18 cellular contexts compared by ENCODE assay signal in the genomic region with DNA sequence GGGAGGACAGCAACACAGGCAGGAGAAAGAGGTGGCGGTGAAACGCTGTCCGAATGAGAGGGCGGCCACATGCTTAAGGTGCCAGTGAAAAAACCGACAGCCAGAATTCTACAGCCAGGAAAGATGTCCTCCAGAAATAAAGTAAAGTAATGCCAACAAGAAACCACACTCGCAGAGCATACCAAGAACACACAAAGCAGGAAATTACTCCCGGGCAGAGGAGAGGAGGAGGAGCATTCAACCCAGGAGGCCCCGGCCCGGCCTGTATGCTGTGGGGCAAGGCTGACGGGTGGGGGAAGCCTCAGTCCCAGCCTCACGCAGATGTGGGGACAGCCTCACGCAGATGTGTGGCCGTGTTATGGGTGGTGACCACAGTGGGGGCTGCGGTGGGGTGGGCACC. TPM values are rescaled to one million over a fixed set of nuclear protein-coding genes. Genes with fewer than 3 reads are reported as not detected.
DNase-seq lines count a peak whose midpoint lies in the region; ATAC-seq and TF ChIP-seq lines count a peak whose summit lies in the region.
"Had no signal": no experiment of that assay in that cellular context is flagged by ENCODE, and none has a peak within 500 bp of the region (broad histone marks: within the 10 kb centered on the region; RNA-seq: fewer than 3 reads in every experiment).

No MANE protein-coding gene starts in this region.

- no peak overlapping the region for H3K4ac ChIP-seq in IMR-90 (ENCODE audit: low read depth, low read length)

- H4K20me1 ChIP-seq in IMR-90 (ENCODE audit: insufficient read depth, low read length), result no peaks in the 10 kb centered on the region

- POLR2A ChIA-PET in AG04449 (lab: Yijun Ruan, JAX), result no interaction called here
- POLR2A ChIA-PET in IMR-90 (lab: Charles Lee; ENCODE audit: unreplicated experiment), result no interaction called here

- no peak overlapping the region for H3K23ac ChIP-seq in IMR-90 (ENCODE audit: low read depth, low read length)

- H3K9me3 ChIP-seq in IMR-90 (ENCODE audit: control insufficient read depth, insufficient read depth, low read length) (no peaks in the 10 kb centered on the region), body of pancreas (no peaks in the 10 kb centered on the region)

- H2BK120ac ChIP-seq in IMR-90 (ENCODE audit: low read depth, low read length), result no peak overlapping the region

- H3K79me1 ChIP-seq in IMR-90 (ENCODE audit: low read depth in 1 of 2, low read length in 2 of 2), result no peaks in the 10 kb centered on the region

- no peak overlapping the region for H3K14ac ChIP-seq in IMR-90 (replicated peaks; ENCODE audit: low read depth, low read length)

- H3K56ac ChIP-seq in IMR-90 (ENCODE audit: extremely low read depth, insufficient read depth, low read length), result no peak overlapping the region

- intact Hi-C loops in IMR-90 (cut with micrococcal nuclease), result no loop called here
- intact Hi-C loops in body of pancreas (cut with DNase I), result no loop called here

- no peak overlapping the region for H3K18ac ChIP-seq in IMR-90 (ENCODE audit: low read depth, low read length)

- dilution Hi-C loops in IMR-90 (cut with HindIII; ENCODE audit: low sequenced_read_pairs, unreplicated experiment), result no loop called here

- TF ChIP-seq RAD21 in IMR-90 (IDR thresholded peaks at IDR 0.05; ENCODE audit: low read length), result no peak

- TF ChIP-seq CTCF in AG04449 (IDR thresholded peaks at IDR 0.05; ENCODE audit: insufficient read depth, low read length, missing control alignments) (no peak), IMR-90 (conservative IDR thresholded peaks at IDR 0.05; ENCODE audit: low read depth, low read length) (no peak), GM13977 (IDR thresholded peaks at IDR 0.05; ENCODE audit: extremely low read depth, insufficient read depth, missing control alignments) (no peak), body of pancreas (IDR thresholded peaks at IDR 0.05) (no peak)

- no peak overlapping the region for H2BK5ac ChIP-seq in IMR-90 (ENCODE audit: low read depth, low read length, poor library complexity, severe bottlenecking)

- ATAC-seq in IMR-90 (ENCODE audit: low read depth), result peak; percentile 28; the same call in 1 of the 2 replicates
- no peak for ATAC-seq in body of pancreas
- ATAC-seq: CD8-positive, alpha-beta T cell; GM23338; K562 had no signal

- H3K4me3 ChIP-seq in AG04449 (ENCODE audit: low read depth, low read length) (no peak overlapping the region), IMR-90 (ENCODE audit: insufficient read depth, low read depth, low read length) (no peak overlapping the region), body of pancreas (no peak overlapping the region)
- H3K4me3 ChIP-seq: GM23338, K562 had no signal

- no peak overlapping the region for H3K9ac ChIP-seq in IMR-90 (ENCODE audit: low read depth, low read length)

- no peak overlapping the region for H2AK9ac ChIP-seq in IMR-90 (replicated peaks; ENCODE audit: low read depth, low read length, poor library complexity)

- BruUV-seq in IMR-90 (replicated peaks; lab: Mats Ljungman, UMichigan), result no TSS peak

- TF ChIP-seq POLR2A in IMR-90 (IDR thresholded peaks at IDR 0.05; ENCODE audit: low read depth, low read length) (no peak), body of pancreas (IDR thresholded peaks at IDR 0.05) (no peak)

- H3K4me2 ChIP-seq in IMR-90 (ENCODE audit: low read depth, low read length), result no peak overlapping the region
- H3K4me2 ChIP-seq: GM23338 had no signal

- in situ Hi-C loops in IMR-90 (cut with MboI; ENCODE audit: low sequenced_read_pairs), result no loop called here
- in situ Hi-C loops in GM13977 (cut with MboI; ENCODE audit: low pct_unique_long_range_greater_than_20kb, low sequenced_read_pairs, unreplicated experiment), result no loop called here

- H2AK5ac ChIP-seq in IMR-90 (ENCODE audit: low read depth, low read length), result no peak overlapping the region

- 100% methylated on average over 2 of the region's 14 CpGs; no CpG with 5 or more reads in 1 of the 2 experiments for WGBS in IMR-90 (ENCODE audit: extremely low coverage in 2 of 2, insufficient read length in 1 of 2), 2 experiments
- 83 to 94% methylated on average over 10 to 13 of the region's 14 CpGs for WGBS in body of pancreas, 2 donors

- H3K4me1 ChIP-seq in IMR-90 (ENCODE audit: control insufficient read depth, insufficient read depth, low read length) (no peaks in the 10 kb centered on the region), body of pancreas (no peaks in the 10 kb centered on the region)

- DNase-seq in AG04449 (ENCODE audit: low read depth, low spot score), result peak; percentile 4
- DNase-seq in IMR-90, result no peak
- peak; percentile 58 for DNase-seq in amniotic epithelial cell (ENCODE audit: low read depth)
- peak; percentile 50 for DNase-seq in fibroblast of peridontal ligament (ENCODE audit: extremely low read depth)
- no peak for DNase-seq in GM13977 (ENCODE audit: low spot score)
- DNase-seq in AML-193 (lab: John Stamatoyannopoulos, UW), result no peak
- no peak for DNase-seq in body of pancreas
- DNase-seq: ACHN; CD8-positive, alpha-beta T cell; DMS79 treated with DMSO at 0.1 percent for 48 hours; NCI-H1436; NCI-H2029 treated with DMSO at 0.1 percent for 48 hours; NCI-H2171 treated with DMSO at 0.1 percent for 48 hours; NCI-H446 treated with DMSO at 0.1 percent for 48 hours; NK-92 treated with Interleukin-12 subunit alpha and Interleukin-12 subunit beta, amount 100 ng/mL, for 24 hours; SIG-M5 had no signal

- H3K27ac ChIP-seq in IMR-90 (ENCODE audit: insufficient read depth, low read length), result no peak overlapping the region
- H3K27ac ChIP-seq in body of pancreas, result no peak overlapping the region

- H3K9me1 ChIP-seq in IMR-90 (ENCODE audit: insufficient read depth, low read length), result no peaks in the 10 kb centered on the region

- no peak overlapping the region for H2BK15ac ChIP-seq in IMR-90 (ENCODE audit: low read depth, low read length)

- H2BK20ac ChIP-seq in IMR-90 (ENCODE audit: low read depth, low read length), result no peak overlapping the region

- no peak overlapping the region for H4K5ac ChIP-seq in IMR-90 (ENCODE audit: low read depth, low read length)

- CTCF ChIA-PET in AG04449 (lab: Yijun Ruan, JAX), result no interaction called here
- CTCF ChIA-PET in IMR-90 (lab: Yijun Ruan, JAX), result no interaction called here

- H4K91ac ChIP-seq in IMR-90 (ENCODE audit: insufficient read depth, low read depth, low read length), result no peak overlapping the region

- no peak overlapping the region for H2AFZ ChIP-seq in IMR-90 (replicated peaks; ENCODE audit: low read length, poor library complexity)
- H2AFZ ChIP-seq: GM23338 had no signal

- H3K27me3 ChIP-seq in IMR-90 (ENCODE audit: control insufficient read depth, insufficient read depth, low read length), result no peaks in the 10 kb centered on the region
- H3K27me3 ChIP-seq in body of pancreas, result no peaks in the 10 kb centered on the region

- H3K36me3 ChIP-seq in IMR-90 (ENCODE audit: control insufficient read depth, insufficient read depth, low read length) (peaks cover 23% of the 10 kb centered on the region), body of pancreas (replicated peaks in 1 of 2; ENCODE audit: insufficient read depth in 1 of 2, low read depth in 2 of 2) (no peaks in the 10 kb centered on the region)

- no peak overlapping the region for H4K8ac ChIP-seq in IMR-90 (ENCODE audit: low read depth in 2 of 2, low read length in 2 of 2)

TF ChIP-seq in IMR-90, 13 proteins besides CTCF, POLR2A, EP300 and RAD21 (continues in another document):
- TF ChIP-seq MAFK (IDR thresholded peaks at IDR 0.05; ENCODE audit: low read depth, low read length) (no peak), RCOR1 (IDR thresholded peaks at IDR 0.05; ENCODE audit: insufficient replicate concordance, low read length) (no peak), SMC3 (IDR thresholded peaks at IDR 0.05; ENCODE audit: low read depth, low read length) (no peak), CHD1 (IDR thresholded peaks at IDR 0.05; ENCODE audit: low read depth, low read length) (no peak)
- TF ChIP-seq, protein P1, sequence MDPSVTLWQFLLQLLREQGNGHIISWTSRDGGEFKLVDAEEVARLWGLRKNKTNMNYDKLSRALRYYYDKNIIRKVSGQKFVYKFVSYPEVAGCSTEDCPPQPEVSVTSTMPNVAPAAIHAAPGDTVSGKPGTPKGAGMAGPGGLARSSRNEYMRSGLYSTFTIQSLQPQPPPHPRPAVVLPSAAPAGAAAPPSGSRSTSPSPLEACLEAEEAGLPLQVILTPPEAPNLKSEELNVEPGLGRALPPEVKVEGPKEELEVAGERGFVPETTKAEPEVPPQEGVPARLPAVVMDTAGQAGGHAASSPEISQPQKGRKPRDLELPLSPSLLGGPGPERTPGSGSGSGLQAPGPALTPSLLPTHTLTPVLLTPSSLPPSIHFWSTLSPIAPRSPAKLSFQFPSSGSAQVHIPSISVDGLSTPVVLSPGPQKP (IDR thresholded peaks at IDR 0.05; ENCODE audit: borderline replicate concordance, low read depth, low read length), result no peak

RNA-seq across cellular contexts. Expression of a gene that starts 28.0 kb away (rescaled TPM):
- total RNA-seq in IMR-90 (2012; rRNA removed), result 30.3 and 34.2 TPM in 2 replicates
- 121 and 140 TPM in 2 replicates for polyA plus RNA-seq in IMR-90 (2012; rRNA removed)
- polyA plus RNA-seq in IMR-90 (2012; cell fraction: cytosol; rRNA removed), result 278 and 288 TPM in 2 replicates
- polyA plus RNA-seq in IMR-90 (2012; cell fraction: nucleus; rRNA removed; ENCODE audit: low replicate concordance), result 60.7 and 79.7 TPM in 2 replicates
- total RNA-seq in body of pancreas, result 10 to 100 TPM; 39.4 to 81.4 TPM

RNA-seq across cellular contexts. Expression of a gene that starts 39.9 kb away (rescaled TPM):
- total RNA-seq in IMR-90 (2012; rRNA removed) (143 and 161 TPM in 2 replicates), body of pancreas (10 to 100 TPM; 44.9 to 87.7 TPM)
- 293 and 327 TPM in 2 replicates for polyA plus RNA-seq in IMR-90 (2012; rRNA removed)
- polyA plus RNA-seq in IMR-90 (2012; cell fraction: cytosol; rRNA removed), result 286 and 483 TPM in 2 replicates
- polyA plus RNA-seq in IMR-90 (2012; cell fraction: nucleus; rRNA removed; ENCODE audit: low replicate concordance), result 295 and 963 TPM in 2 replicates

RNA-seq across cellular contexts. Expression of a gene that starts 40.3 kb away (rescaled TPM):
- total RNA-seq in IMR-90 (2012; rRNA removed), result 44.4 and 123 TPM in 2 replicates
- polyA plus RNA-seq in IMR-90 (2012; rRNA removed), result 416 and 907 TPM in 2 replicates
- 193 and 430 TPM in 2 replicates for polyA plus RNA-seq in IMR-90 (2012; cell fraction: cytosol; rRNA removed)
- polyA plus RNA-seq in IMR-90 (2012; cell fraction: nucleus; rRNA removed; ENCODE audit: low replicate concordance), result 27.7 and 112 TPM in 2 replicates
- 10 to 100 TPM; 33.5 to 83.4 TPM for total RNA-seq in body of pancreas

RNA-seq across cellular contexts. Expression of a gene that starts 43.1 kb away (rescaled TPM):
- total RNA-seq in IMR-90 (2012; rRNA removed), result 19.9 and 20.3 TPM in 2 replicates
- polyA plus RNA-seq in IMR-90 (2012; rRNA removed), result 49.0 and 53.6 TPM in 2 replicates
- 46.9 and 51.2 TPM in 2 replicates for polyA plus RNA-seq in IMR-90 (2012; cell fraction: cytosol; rRNA removed)
- 155 and 163 TPM in 2 replicates for polyA plus RNA-seq in IMR-90 (2012; cell fraction: nucleus; rRNA removed; ENCODE audit: low replicate concordance)
- total RNA-seq in body of pancreas, result 10 to 100 TPM; 40.7 to 77.8 TPM

RNA-seq across cellular contexts. Expression of a gene that starts 49.8 kb away (rescaled TPM):
- total RNA-seq in IMR-90 (2012; rRNA removed), result 789 and 1,150 TPM in 2 replicates
- 1,267 and 1,435 TPM in 2 replicates for polyA plus RNA-seq in IMR-90 (2012; rRNA removed)
- polyA plus RNA-seq in IMR-90 (2012; cell fraction: cytosol; rRNA removed), result 933 and 2,823 TPM in 2 replicates
- 859 and 2,218 TPM in 2 replicates for polyA plus RNA-seq in IMR-90 (2012; cell fraction: nucleus; rRNA removed; ENCODE audit: low replicate concordance)
- 100 to 1,000 TPM; 152 to 282 TPM for total RNA-seq in body of pancreas

Comparison
In these comparisons a context has a peak if more than half of its experiments do, and no peak if none do; other contexts are left out.
1. DNase-seq: peak in AG04449 (single experiment), amniotic epithelial cell (single experiment) and fibroblast of peridontal ligament (single experiment); none in IMR-90 (single experiment), GM13977 (single experiment), AML-193 (0 of 2) and body of pancreas (0 of 4).